16 cellular contexts compared by ENCODE assay signal in genomic region chr1:6353605-6353947, GRCh38. TPM values are rescaled to one million over a fixed set of nuclear protein-coding genes. Genes with fewer than 3 reads are reported as not detected.
DNase-seq lines count a peak whose midpoint lies in the region; ATAC-seq, FAIRE-seq and TF ChIP-seq lines count a peak whose summit lies in the region.
"Had no signal": no experiment of that assay in that cellular context is flagged by ENCODE, and none has a peak within 500 bp of the region (broad histone marks: within the 10 kb centered on the region; RNA-seq: fewer than 3 reads in every experiment).

No MANE protein-coding gene starts in this region.

- no peaks in the 10 kb centered on the region for H3K36me3 ChIP-seq in heart right ventricle
- H3K36me3 ChIP-seq in neuronal stem cell (replicated peaks in 1 of 2; ENCODE audit: control insufficient read depth in 2 of 2, insufficient read depth in 2 of 2, low read length in 2 of 2): peaks cover 3 to 6% of the 10 kb centered on the region in 2 donors
- H3K36me3 ChIP-seq in upper lobe of right lung: no peaks in the 10 kb centered on the region

- no peak overlapping the region for H4K91ac ChIP-seq in neuronal stem cell (ENCODE audit: low read depth, low read length, poor library complexity)

- no peaks in the 10 kb centered on the region for H3K36me3 Mint-ChIP-seq in activated CD8-positive, alpha-beta T cell treated with anti-CD3 and anti-CD28 coated beads, Interleukin-2, amount 10 ng/mL, durations not matched to agents 7 days and 5 days (ENCODE audit: low read depth)
- H3K36me3 Mint-ChIP-seq: activated naive CD4-positive, alpha-beta T cell treated with anti-CD3 and anti-CD28 coated beads, Interleukin-2, amount 50 U/mL, for 72 hours; CD4-positive, CD25-positive, alpha-beta regulatory T cell had no signal

- H3K4ac ChIP-seq in neuronal stem cell (ENCODE audit: low read length): no peak overlapping the region

- no peak overlapping the region for H2BK5ac ChIP-seq in neuronal stem cell (ENCODE audit: low read length)

- H3K18ac ChIP-seq in neuronal stem cell (ENCODE audit: low read length): no peak overlapping the region

- peak overlapping the region; percentile 90 for H2AK5ac ChIP-seq in neuronal stem cell (ENCODE audit: low read depth, low read length)

- no peak overlapping the region for H2AFZ ChIP-seq in neuronal stem cell (ENCODE audit: low read length)

- ATAC-seq in heart right ventricle (peak in 1 of 8 donors; percentile 4), upper lobe of right lung (no peak)
- ATAC-seq in activated CD8-positive, alpha-beta T cell treated with anti-CD3 and anti-CD28 coated beads, Interleukin-2, amount 10 ng/mL, durations not matched to agents 7 days and 5 days: no peak
- ATAC-seq: activated naive CD4-positive, alpha-beta T cell treated with anti-CD3 and anti-CD28 coated beads, Interleukin-2, amount 50 U/mL, for 72 hours had no signal

- H4K8ac ChIP-seq in neuronal stem cell (ENCODE audit: low read depth, low read length): no peak overlapping the region

- no peak overlapping the region for H3K9ac ChIP-seq in neuronal stem cell (ENCODE audit: low read depth, low read length, poor library complexity)

- CTCF ChIA-PET in activated CD8-positive, alpha-beta T cell treated with anti-CD3 and anti-CD28 coated beads, Interleukin-2, amount 10 ng/mL, durations not matched to agents 7 days and 5 days (lab: Charles Lee): no interaction called here

- H3K4me2 ChIP-seq in neuronal stem cell (ENCODE audit: insufficient read depth, low read length, poor library complexity, severe bottlenecking): no peak overlapping the region

- H3K4me1 ChIP-seq in heart right ventricle: peaks cover 20 to 62% (median 43%) of the 10 kb centered on the region in 9 donors
- H3K4me1 ChIP-seq in neuronal stem cell (ENCODE audit: control insufficient read depth in 2 of 2, insufficient read depth in 1 of 2, low read depth in 1 of 2, low read length in 2 of 2): peaks cover 18 to 20% of the 10 kb centered on the region in 2 donors
- peaks cover 23% of the 10 kb centered on the region for H3K4me1 ChIP-seq in upper lobe of right lung

- H3K23ac ChIP-seq in neuronal stem cell (ENCODE audit: low read depth, low read length, poor library complexity): peak overlapping the region; percentile 80

- H3K4me3 ChIP-seq in heart right ventricle: no peak overlapping the region
- H3K4me3 ChIP-seq in fibroblast of the aortic adventitia (ENCODE audit: low read depth, low read length): no peak overlapping the region
- no peak overlapping the region for H3K4me3 ChIP-seq in neuronal stem cell (ENCODE audit: low read length in 2 of 2)
- H3K4me3 ChIP-seq in upper lobe of right lung: no peak overlapping the region

- H2BK12ac ChIP-seq in neuronal stem cell (ENCODE audit: low read length): no peak overlapping the region

- H2BK120ac ChIP-seq in neuronal stem cell (ENCODE audit: low read depth, low read length): no peak overlapping the region

- DNase-seq in heart right ventricle: no peak
- no peak for DNase-seq in cardiac septum (ENCODE audit: low spot score)
- peak; percentile 16 for DNase-seq in fibroblast of the aortic adventitia (ENCODE audit: low read depth)
- no peak for DNase-seq in neuronal stem cell (ENCODE audit: low spot score)
- no peak for DNase-seq in upper lobe of right lung
- no peak for DNase-seq in GM12891 (ENCODE audit: insufficient read length, low spot score)
- DNase-seq in mucosa of gallbladder (ENCODE audit: low spot score): no peak
- no peak for DNase-seq in activated CD8-positive, alpha-beta T cell treated with anti-CD3 and anti-CD28 coated beads, Interleukin-2, amount 10 ng/mL, durations not matched to agents 7 days and 5 days
- DNase-seq: activated CD4-positive, alpha-beta T cell treated with anti-CD3 and anti-CD28 coated beads, Interleukin-2, amount 10 ng/mL, durations not matched to agents 24 days and 14 days; CD4-positive, CD25-positive, alpha-beta regulatory T cell; NCI-H1417; NK-92 treated with Interleukin-12 subunit alpha and Interleukin-12 subunit beta, amount 100 ng/mL, for 24 hours; SIG-M5 had no signal

- TF ChIP-seq POLR2A in GM12891 (IDR thresholded peaks at IDR 0.05; ENCODE audit: low read depth, low read length): no peak

- no peaks in the 10 kb centered on the region for H3K9me3 Mint-ChIP-seq in activated CD8-positive, alpha-beta T cell treated with anti-CD3 and anti-CD28 coated beads, Interleukin-2, amount 10 ng/mL, durations not matched to agents 7 days and 5 days (ENCODE audit: insufficient read depth)
- H3K9me3 Mint-ChIP-seq: activated CD4-positive, alpha-beta T cell treated with anti-CD3 and anti-CD28 coated beads, Interleukin-2, amount 10 ng/mL, durations not matched to agents 24 days and 14 days; activated naive CD4-positive, alpha-beta T cell treated with anti-CD3 and anti-CD28 coated beads, Interleukin-2, amount 50 U/mL, for 72 hours; CD4-positive, CD25-positive, alpha-beta regulatory T cell had no signal

- H3K14ac ChIP-seq in neuronal stem cell (ENCODE audit: low read length): no peak overlapping the region

- POLR2A ChIA-PET in activated CD8-positive, alpha-beta T cell treated with anti-CD3 and anti-CD28 coated beads, Interleukin-2, amount 10 ng/mL, durations not matched to agents 7 days and 5 days (lab: Charles Lee): no interaction called here

- H3K27ac ChIP-seq in heart right ventricle: peak overlapping the region; percentile 16 to 83 (median 76)
- no peak overlapping the region for H3K27ac ChIP-seq in neuronal stem cell (replicated peaks; ENCODE audit: low read length)
- peak overlapping the region; percentile 51 for H3K27ac ChIP-seq in upper lobe of right lung

- no peak for TF ChIP-seq CTCF in heart right ventricle (IDR thresholded peaks at IDR 0.05)
- no peak for TF ChIP-seq CTCF in fibroblast of the aortic adventitia (IDR thresholded peaks at IDR 0.05; ENCODE audit: insufficient read depth, low read length)
- no peak for TF ChIP-seq CTCF in upper lobe of right lung (IDR thresholded peaks at IDR 0.05)

- intact Hi-C loops in heart right ventricle (cut with DNase I) (loop anchor here in 2 of 10 donors (5.0 kb wide), 1 partner anchor 39 kb away; the partner anchor contains the start of gene ACOT7 (in 2 of the 2)), cardiac septum (cut with DNase I) (no loop called here), upper lobe of right lung (cut with DNase I) (no loop called here)

- no peaks in the 10 kb centered on the region for H3K9me3 ChIP-seq in heart right ventricle
- no peaks in the 10 kb centered on the region for H3K9me3 ChIP-seq in neuronal stem cell (replicated peaks in 1 of 2; ENCODE audit: control insufficient read depth in 2 of 2, insufficient read depth in 1 of 2, low read depth in 1 of 2, low read length in 2 of 2)
- H3K9me3 ChIP-seq in upper lobe of right lung: no peaks in the 10 kb centered on the region

- no peak overlapping the region for H3K4me3 Mint-ChIP-seq in activated CD8-positive, alpha-beta T cell treated with anti-CD3 and anti-CD28 coated beads, Interleukin-2, amount 10 ng/mL, durations not matched to agents 7 days and 5 days
- H3K4me3 Mint-ChIP-seq: activated CD4-positive, alpha-beta T cell treated with anti-CD3 and anti-CD28 coated beads, Interleukin-2, amount 10 ng/mL, durations not matched to agents 24 days and 14 days; CD4-positive, CD25-positive, alpha-beta regulatory T cell had no signal

- peaks cover 28% of the 10 kb centered on the region for H3K79me1 ChIP-seq in neuronal stem cell (ENCODE audit: low read depth, low read length)

- no peak overlapping the region for H3K27ac Mint-ChIP-seq in activated CD8-positive, alpha-beta T cell treated with anti-CD3 and anti-CD28 coated beads, Interleukin-2, amount 10 ng/mL, durations not matched to agents 7 days and 5 days
- H3K27ac Mint-ChIP-seq: activated CD4-positive, alpha-beta T cell treated with anti-CD3 and anti-CD28 coated beads, Interleukin-2, amount 10 ng/mL, durations not matched to agents 24 days and 14 days; CD4-positive, CD25-positive, alpha-beta regulatory T cell had no signal

- FAIRE-seq in GM12891 (lab: Jason Lieb, UNC): no peak
- FAIRE-seq: A204.1, frontal cortex had no signal

- no peaks in the 10 kb centered on the region for H3K27me3 ChIP-seq in heart right ventricle
- no peaks in the 10 kb centered on the region for H3K27me3 ChIP-seq in neuronal stem cell (ENCODE audit: control insufficient read depth in 3 of 3, insufficient read depth in 3 of 3, low read depth in 1 of 3, low read length in 3 of 3)
- H3K27me3 ChIP-seq in upper lobe of right lung: no peaks in the 10 kb centered on the region

- peaks cover 33% of the 10 kb centered on the region for H3K4me1 Mint-ChIP-seq in activated CD8-positive, alpha-beta T cell treated with anti-CD3 and anti-CD28 coated beads, Interleukin-2, amount 10 ng/mL, durations not matched to agents 7 days and 5 days (ENCODE audit: low read depth)

- H3K27me3 Mint-ChIP-seq in activated CD8-positive, alpha-beta T cell treated with anti-CD3 and anti-CD28 coated beads, Interleukin-2, amount 10 ng/mL, durations not matched to agents 7 days and 5 days (ENCODE audit: low read depth): no peaks in the 10 kb centered on the region
- H3K27me3 Mint-ChIP-seq: activated CD4-positive, alpha-beta T cell treated with anti-CD3 and anti-CD28 coated beads, Interleukin-2, amount 10 ng/mL, durations not matched to agents 24 days and 14 days; CD4-positive, CD25-positive, alpha-beta regulatory T cell had no signal

- H2BK15ac ChIP-seq in neuronal stem cell (ENCODE audit: low read length): no peak overlapping the region

- 15 to 25% methylated on average over 6 of the region's 6 CpGs for WGBS in heart right ventricle, 2 donors
- WGBS in neuronal stem cell (ENCODE audit: extremely low coverage in 2 of 2, insufficient read length in 2 of 2, insufficient replicate concordance in 1 of 2), 2 donors: no CpG with 5 or more reads among the region's 6 CpGs

TF ChIP-seq in GM12891, 5 proteins besides CTCF, POLR2A, EP300 and RAD21:
- TF ChIP-seq SPI1 (IDR thresholded peaks at IDR 0.05; ENCODE audit: low read depth, low read length) (no peak), PAX5 (IDR thresholded peaks at IDR 0.05; ENCODE audit: insufficient read depth, low read length, severe bottlenecking) (no peak), POLR2AphosphoS5 (IDR thresholded peaks at IDR 0.05; ENCODE audit: low read depth, low read length) (no peak), POU2F2 (IDR thresholded peaks at IDR 0.05; ENCODE audit: low read depth, low read length) (no peak), TAF1 (IDR thresholded peaks at IDR 0.05; ENCODE audit: low read depth, low read length) (no peak)
TF ChIP-seq in GM12891: peak in this region for 0.

RNA-seq across cellular contexts. Expression of gene ACOT7, which starts 40.0 kb away (rescaled TPM):
- total RNA-seq in heart right ventricle (10 to 100 TPM in 3 of 10 donors, 1 to 10 TPM in 7; 5.1 to 26.9 (median 8.6) TPM), cardiac septum (13.8 TPM), fibroblast of the aortic adventitia (ENCODE audit: low replicate concordance) (4.8 and 16.0 TPM in 2 replicates), upper lobe of right lung (22.8 TPM), mucosa of gallbladder (21.4 TPM)
- 10 to 100 TPM in 1 of 2 donors, 1 to 10 TPM in 1; 4.0 to 40.4 TPM for polyA plus RNA-seq in heart right ventricle
- polyA plus RNA-seq in neuronal stem cell (2013, experiment 1 of 2): 83.2 TPM
- polyA plus RNA-seq in neuronal stem cell (2013, experiment 2 of 2): 81.2 TPM
- polyA plus RNA-seq in GM12891 (2012; ENCODE audit: low read depth, missing spikeins): 61.5 TPM
- 100 to 1,000 TPM in 1 of 2 experiments, 10 to 100 TPM in 1; 97.0 to 102 TPM for total RNA-seq in activated CD8-positive, alpha-beta T cell treated with anti-CD3 and anti-CD28 coated beads, Interleukin-2, amount 10 ng/mL, durations not matched to agents 7 days and 5 days
